In the genomic region with DNA sequence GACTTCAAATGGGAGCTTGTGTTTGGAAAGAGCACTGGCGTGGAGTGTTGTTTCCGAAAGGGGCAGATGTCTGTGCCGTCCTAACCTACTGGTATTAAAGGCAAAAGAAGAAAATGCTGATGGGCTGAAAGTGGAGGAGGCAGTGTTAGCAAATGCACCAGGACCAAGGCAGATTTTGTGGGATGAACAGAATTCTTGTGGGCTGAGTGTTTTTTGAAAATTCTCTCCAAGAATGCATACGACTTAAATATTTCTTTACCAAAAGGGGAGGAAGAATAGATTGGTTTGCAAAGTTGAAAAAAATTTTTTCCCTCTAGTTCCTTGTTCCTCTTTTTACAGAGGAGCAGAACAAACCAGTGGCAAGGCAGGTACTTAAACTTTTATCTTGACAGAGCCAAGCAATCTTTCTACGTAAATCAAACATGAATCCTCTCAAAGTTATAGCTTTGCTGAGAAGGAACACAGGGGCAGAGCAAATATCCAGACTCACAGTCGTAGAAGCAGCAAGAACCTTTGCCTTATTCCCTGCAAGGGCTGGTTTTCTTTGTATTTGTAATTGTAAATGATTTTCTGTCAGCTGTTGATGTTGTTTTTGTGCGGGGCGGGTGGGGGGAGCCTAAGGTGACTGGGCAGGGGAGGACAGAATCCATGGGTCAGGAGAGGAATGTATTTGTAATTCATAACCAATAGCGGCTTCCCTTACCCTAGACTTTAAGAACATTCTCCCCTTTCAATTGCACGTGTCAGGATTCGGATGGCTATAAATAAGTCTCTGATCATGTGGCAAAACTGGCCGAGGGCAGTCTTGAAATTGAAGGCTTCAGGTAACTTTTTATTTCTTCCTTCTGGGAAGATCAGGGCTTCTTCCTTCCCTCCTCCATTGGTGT, we compare ENCODE assay signal across 9 cellular contexts. TPM values are rescaled to one million over a fixed set of nuclear protein-coding genes. Genes with fewer than 3 reads are reported as not detected.
DNase-seq lines count a peak whose midpoint lies in the region; ATAC-seq and TF ChIP-seq lines count a peak whose summit lies in the region.
"Had no signal": no experiment of that assay in that cellular context is flagged by ENCODE, and none has a peak within 500 bp of the region (broad histone marks: within the 10 kb centered on the region; RNA-seq: fewer than 3 reads in every experiment).

No MANE protein-coding gene starts in this region.

- H2AFZ ChIP-seq in neuronal stem cell (ENCODE audit: low read length) (peak overlapping the region; percentile 57), neural progenitor cell (replicated peaks) (no peak overlapping the region)

- DNase-seq in Daoy (ENCODE audit: low read depth), result peak; percentile 85
- DNase-seq in MV-4-11 (lab: John Stamatoyannopoulos, UW), result peak; percentile 31
- peak; percentile 24 for DNase-seq in brain pericyte (ENCODE audit: low read depth, low spot score)
- no peak for DNase-seq in neuronal stem cell (ENCODE audit: low spot score)
- no peak for DNase-seq in neural progenitor cell (ENCODE audit: low spot score)
- DNase-seq in midbrain (lab: John Stamatoyannopoulos, UW), result no peak
- DNase-seq: NCI-H187 treated with DMSO at 0.1 percent for 48 hours had no signal

- H3K4me2 ChIP-seq in neuronal stem cell (ENCODE audit: insufficient read depth, low read length, poor library complexity, severe bottlenecking) (no peak overlapping the region), neural progenitor cell (no peak overlapping the region)

- H3K27ac ChIP-seq in neuronal stem cell (replicated peaks; ENCODE audit: low read length) (no peak overlapping the region), neural progenitor cell (no peak overlapping the region)

- H3K79me2 ChIP-seq in neural progenitor cell (ENCODE audit: low read depth), result no peaks in the 10 kb centered on the region

- H2BK15ac ChIP-seq in neuronal stem cell (ENCODE audit: low read length), result no peak overlapping the region

- H2BK12ac ChIP-seq in neuronal stem cell (ENCODE audit: low read length), result no peak overlapping the region

- no peaks in the 10 kb centered on the region for H3K36me3 Mint-ChIP-seq in neural progenitor cell
- no peaks in the 10 kb centered on the region for H3K36me3 Mint-ChIP-seq in activated T-helper 17 cell treated with anti-CD3 and anti-CD28 coated beads, Interleukin-2, amount 50 U/mL, for 72 hours (ENCODE audit: low read depth)

- no peaks in the 10 kb centered on the region for H3K79me1 ChIP-seq in neuronal stem cell (ENCODE audit: low read depth, low read length)

- no peak for TF ChIP-seq CTCF in neural progenitor cell (IDR thresholded peaks at IDR 0.05)

- H3K9ac ChIP-seq in neuronal stem cell (ENCODE audit: low read depth, low read length, poor library complexity) (no peak overlapping the region), neural progenitor cell (no peak overlapping the region)

- no peaks in the 10 kb centered on the region for H3K27me3 ChIP-seq in neuronal stem cell (ENCODE audit: control insufficient read depth in 3 of 3, insufficient read depth in 3 of 3, low read depth in 1 of 3, low read length in 3 of 3)
- no peaks in the 10 kb centered on the region for H3K27me3 ChIP-seq in neural progenitor cell

- H3F3A ChIP-seq in neural progenitor cell (ENCODE audit: low read depth), result no peaks in the 10 kb centered on the region

- H4K91ac ChIP-seq in neuronal stem cell (ENCODE audit: low read depth, low read length, poor library complexity), result no peak overlapping the region

- no peak overlapping the region for H4K8ac ChIP-seq in neuronal stem cell (ENCODE audit: low read depth, low read length)

- no peaks in the 10 kb centered on the region for H4K20me1 ChIP-seq in neural progenitor cell (ENCODE audit: low read depth)

- H3K4me3 ChIP-seq in neuronal stem cell (ENCODE audit: low read length in 2 of 2), result no peak overlapping the region
- no peak overlapping the region for H3K4me3 ChIP-seq in neural progenitor cell

- no peak overlapping the region for H3K23ac ChIP-seq in neuronal stem cell (ENCODE audit: low read depth, low read length, poor library complexity)

- ATAC-seq in GM21447 (IDR thresholded peaks at IDR 0.05; ENCODE audit: unreplicated experiment), result no peak
- no peak for ATAC-seq in activated T-helper 17 cell treated with anti-CD3 and anti-CD28 coated beads, Interleukin-2, amount 50 U/mL, for 72 hours (replicated peaks)

- no peak overlapping the region for H3K18ac ChIP-seq in neuronal stem cell (ENCODE audit: low read length)

- no peak overlapping the region for H3K4me3 Mint-ChIP-seq in neural progenitor cell
- no peak overlapping the region for H3K4me3 Mint-ChIP-seq in activated T-helper 17 cell treated with anti-CD3 and anti-CD28 coated beads, Interleukin-2, amount 50 U/mL, for 72 hours

- no peak overlapping the region for H2BK120ac ChIP-seq in neuronal stem cell (ENCODE audit: low read depth, low read length)

- H3K9me3 ChIP-seq in neuronal stem cell (replicated peaks in 1 of 2; ENCODE audit: control insufficient read depth in 2 of 2, insufficient read depth in 1 of 2, low read depth in 1 of 2, low read length in 2 of 2) (no peaks in the 10 kb centered on the region), neural progenitor cell (ENCODE audit: low read depth) (no peaks in the 10 kb centered on the region)

- no peak overlapping the region for H3K4ac ChIP-seq in neuronal stem cell (ENCODE audit: low read length)

- H3K27me3 Mint-ChIP-seq in neural progenitor cell (ENCODE audit: insufficient read depth, low read depth), result peaks cover 16% of the 10 kb centered on the region
- H3K27me3 Mint-ChIP-seq in activated T-helper 17 cell treated with anti-CD3 and anti-CD28 coated beads, Interleukin-2, amount 50 U/mL, for 72 hours, result no peaks in the 10 kb centered on the region

- no peak overlapping the region for H2BK5ac ChIP-seq in neuronal stem cell (ENCODE audit: low read length)

- H2AK5ac ChIP-seq in neuronal stem cell (ENCODE audit: low read depth, low read length), result no peak overlapping the region

- H3K9me3 Mint-ChIP-seq in neural progenitor cell, result peaks cover 15% of the 10 kb centered on the region
- H3K9me3 Mint-ChIP-seq in activated T-helper 17 cell treated with anti-CD3 and anti-CD28 coated beads, Interleukin-2, amount 50 U/mL, for 72 hours, result peaks cover 4% of the 10 kb centered on the region

- H3K36me3 ChIP-seq in neuronal stem cell (replicated peaks in 1 of 2; ENCODE audit: control insufficient read depth in 2 of 2, insufficient read depth in 2 of 2, low read length in 2 of 2) (no peaks in the 10 kb centered on the region), neural progenitor cell (no peaks in the 10 kb centered on the region)

- peaks cover 1 to 9% of the 10 kb centered on the region in 2 donors for H3K4me1 ChIP-seq in neuronal stem cell (ENCODE audit: control insufficient read depth in 2 of 2, insufficient read depth in 1 of 2, low read depth in 1 of 2, low read length in 2 of 2)
- peaks cover 5% of the 10 kb centered on the region for H3K4me1 ChIP-seq in neural progenitor cell

- no peak overlapping the region for H3K14ac ChIP-seq in neuronal stem cell (ENCODE audit: low read length)

- H3K4me1 Mint-ChIP-seq in neural progenitor cell, result no peaks in the 10 kb centered on the region
- H3K4me1 Mint-ChIP-seq in activated T-helper 17 cell treated with anti-CD3 and anti-CD28 coated beads, Interleukin-2, amount 50 U/mL, for 72 hours, result peaks cover 9% of the 10 kb centered on the region

- no peak overlapping the region for H3K27ac Mint-ChIP-seq in neural progenitor cell
- H3K27ac Mint-ChIP-seq in activated T-helper 17 cell treated with anti-CD3 and anti-CD28 coated beads, Interleukin-2, amount 50 U/mL, for 72 hours, result no peak overlapping the region

- WGBS in neuronal stem cell (ENCODE audit: extremely low coverage in 2 of 2, insufficient read length in 2 of 2, insufficient replicate concordance in 1 of 2), 2 donors, result no CpG with 5 or more reads among the region's 12 CpGs

RNA-seq across cellular contexts. Expression of a gene that starts 16.6 kb away (rescaled TPM):
- total RNA-seq in Daoy (2014; rRNA removed; shearing (Covaris generic)), result 0.42 TPM in 1 of 2 replicates, not detected in the other
- 2.1 TPM for polyA plus RNA-seq in neuronal stem cell (2013, experiment 1 of 2)
- polyA plus RNA-seq in neuronal stem cell (2013, experiment 2 of 2), result 1.6 TPM
- 0.46 and 0.51 TPM in 2 replicates for total RNA-seq in neural progenitor cell (ENCODE audit: low replicate concordance)
- under 1 TPM in 1 of 2 donors, not detected in 1; 0.13 TPM for total RNA-seq in activated T-helper 17 cell treated with anti-CD3 and anti-CD28 coated beads, Interleukin-2, amount 50 U/mL, for 72 hours

Comparison
In these comparisons a context has a peak if more than half of its experiments do, and no peak if none do; other contexts are left out.
1. DNase-seq: peak in Daoy (single experiment), MV-4-11 (single experiment) and brain pericyte (single experiment); none in neuronal stem cell (single experiment), neural progenitor cell (single experiment) and midbrain (single experiment).